27 cellular contexts compared by ENCODE assay signal in the genomic region with DNA sequence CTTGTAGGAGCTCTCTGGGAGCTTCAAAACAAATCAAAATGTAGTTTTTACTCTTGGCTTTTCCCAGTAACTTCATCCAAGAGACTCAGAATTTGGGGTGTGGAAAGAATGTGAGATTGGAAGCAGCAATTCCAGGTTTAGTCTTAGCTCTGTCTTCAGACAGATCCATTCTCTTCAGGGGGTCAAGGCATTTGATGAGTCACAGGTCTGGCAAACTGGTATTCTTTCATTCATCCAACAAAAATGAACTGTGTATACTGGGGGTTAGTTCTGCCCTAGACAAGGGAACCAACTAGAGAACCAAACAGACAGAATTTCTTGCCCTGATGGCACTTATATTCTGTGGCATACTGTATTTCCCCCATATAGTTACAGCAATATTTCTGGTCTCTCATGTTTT. TPM values are rescaled to one million over a fixed set of nuclear protein-coding genes. Genes with fewer than 3 reads are reported as not detected.
"Had no signal": no experiment of that assay in that cellular context is flagged by ENCODE, and none has a peak within 500 bp of the region (broad histone marks: within the 10 kb centered on the region; RNA-seq: fewer than 3 reads in every experiment).

No MANE protein-coding gene starts in this region.

- H3K36me3 Mint-ChIP-seq: activated naive CD8-positive, alpha-beta T cell; T-cell had no signal

- H3K27me3 Mint-ChIP-seq: activated CD4-positive, alpha-beta memory T cell treated with anti-CD3 and anti-CD28 coated beads, Interleukin-2, amount 10 ng/mL, durations not matched to agents 7 days and 5 days; activated T-helper 17 cell treated with anti-CD3 and anti-CD28 coated beads, Interleukin-2, amount 50 U/mL, for 72 hours; T-cell had no signal

- DNase-seq: activated CD4-positive, alpha-beta memory T cell treated with anti-CD3 and anti-CD28 coated beads, Interleukin-2, amount 10 ng/mL, durations not matched to agents 7 days and 5 days; activated CD4-positive, alpha-beta T cell treated with anti-CD3 and anti-CD28 coated beads, Interleukin-2, amount 50 U/mL, for 1 hour; activated CD4-positive, CD25-positive, alpha-beta regulatory T cell; activated gamma-delta T cell; activated naive CD4-positive, alpha-beta T cell treated with anti-CD3 and anti-CD28 coated beads for 36 hours; activated T-cell treated with anti-CD3 and anti-CD28 coated beads for 4 hours; activated T-cell treated with anti-CD3 and anti-CD28 coated beads, Interleukin-2, amount 50 U/mL, for 48 hours; central memory CD4-positive, alpha-beta T cell; NCI-H1048; NCI-H1417; NCI-H1930; NCI-H2171; NCI-H2227 treated with DMSO at 0.1 percent for 48 hours; NCI-H446 treated with DMSO at 0.1 percent for 48 hours; NCI-H524 treated with DMSO at 0.1 percent for 48 hours; NCI-H82; Peyer's patch; SHP77 treated with DMSO at 0.1 percent for 48 hours; T-cell; T-helper 2 cell; T1000 had no signal

- H3K4me1 Mint-ChIP-seq: activated CD4-positive, alpha-beta memory T cell treated with anti-CD3 and anti-CD28 coated beads, Interleukin-2, amount 10 ng/mL, durations not matched to agents 7 days and 5 days; activated T-helper 17 cell treated with anti-CD3 and anti-CD28 coated beads, Interleukin-2, amount 50 U/mL, for 72 hours; T-cell had no signal

- H3K4me3 ChIP-seq: Peyer's patch had no signal

- H3K27me3 ChIP-seq: Peyer's patch had no signal

- H3K4me3 Mint-ChIP-seq: activated CD4-positive, alpha-beta memory T cell treated with anti-CD3 and anti-CD28 coated beads, Interleukin-2, amount 10 ng/mL, durations not matched to agents 7 days and 5 days; activated naive CD4-positive, alpha-beta T cell treated with anti-CD3 and anti-CD28 coated beads for 36 hours; activated naive CD8-positive, alpha-beta T cell; activated T-helper 17 cell treated with anti-CD3 and anti-CD28 coated beads, Interleukin-2, amount 50 U/mL, for 72 hours; T-cell had no signal

- H3K9me3 ChIP-seq: Peyer's patch had no signal

- H3K27ac Mint-ChIP-seq: activated CD4-positive, alpha-beta memory T cell treated with anti-CD3 and anti-CD28 coated beads, Interleukin-2, amount 10 ng/mL, durations not matched to agents 7 days and 5 days; activated naive CD4-positive, alpha-beta T cell treated with anti-CD3 and anti-CD28 coated beads for 36 hours; activated naive CD8-positive, alpha-beta T cell; activated T-helper 17 cell treated with anti-CD3 and anti-CD28 coated beads, Interleukin-2, amount 50 U/mL, for 72 hours; T-cell had no signal

- H3K4me1 ChIP-seq: Peyer's patch had no signal

- ATAC-seq: activated T-helper 17 cell treated with anti-CD3 and anti-CD28 coated beads, Interleukin-2, amount 50 U/mL, for 72 hours; T-cell had no signal

- H3K36me3 ChIP-seq: Peyer's patch had no signal

- H3K27ac ChIP-seq: VCaP had no signal

RNA-seq across cellular contexts. Expression of gene CADPS, which starts 36.3 kb away (rescaled TPM):
- total RNA-seq: activated CD4-positive, alpha-beta memory T cell treated with anti-CD3 and anti-CD28 coated beads, Interleukin-2, amount 10 ng/mL, durations not matched to agents 7 days and 5 days; activated CD8-positive, alpha-beta memory T cell treated with anti-CD3 and anti-CD28 coated beads for 36 hours; activated naive CD4-positive, alpha-beta T cell treated with anti-CD3 and anti-CD28 coated beads for 36 hours; activated T-helper 17 cell treated with anti-CD3 and anti-CD28 coated beads, Interleukin-2, amount 50 U/mL, for 72 hours; chondrocyte; SK-MEL-5 had no signal
